ENCODE assay signal across 22 cellular contexts in the genomic region with DNA sequence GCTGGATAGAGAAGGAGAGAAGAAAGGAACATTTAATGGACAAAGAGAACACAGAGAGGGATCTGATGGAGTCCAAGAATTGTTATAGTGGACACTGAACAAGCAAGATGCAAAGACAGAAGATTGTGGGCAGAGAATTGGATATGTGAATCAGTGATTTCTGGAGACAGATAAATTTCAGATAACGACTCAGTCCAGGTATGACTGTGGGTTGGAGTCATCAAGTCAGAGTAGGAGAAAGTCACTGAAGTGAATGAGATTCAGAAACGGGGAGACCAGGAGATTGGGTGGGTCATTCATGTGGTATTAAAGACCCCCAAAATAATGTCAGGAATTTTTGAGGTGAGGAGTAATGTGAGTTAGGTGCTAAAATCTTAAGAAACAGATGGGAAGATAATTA. TPM values are rescaled to one million over a fixed set of nuclear protein-coding genes. Genes with fewer than 3 reads are reported as not detected.
"Had no signal": no experiment of that assay in that cellular context is flagged by ENCODE, and none has a peak within 500 bp of the region (broad histone marks: within the 10 kb centered on the region; RNA-seq: fewer than 3 reads in every experiment).

No MANE protein-coding gene starts in this region.

- H3K9me3 ChIP-seq: breast epithelium, colonic mucosa, heart right ventricle, prostate gland, stomach, suprapubic skin, transverse colon, uterus had no signal

- H3K27ac ChIP-seq: breast epithelium, colonic mucosa, heart right ventricle, prostate gland, stomach, suprapubic skin, transverse colon, uterus, VCaP had no signal

- H3K4me3 ChIP-seq: breast epithelium, colonic mucosa, heart right ventricle, prostate gland, stomach, suprapubic skin, transverse colon, uterus had no signal

- FAIRE-seq: keratinocyte had no signal

- DNase-seq: activated CD4-positive, alpha-beta T cell treated with anti-CD3 and anti-CD28 coated beads, Interleukin-2, amount 50 U/mL, for 1 hour; activated gamma-delta T cell treated with Interleukin-2 at 50 U/mL for 16 hours; amniotic stem cell; colonic mucosa; heart right ventricle; left colon; stimulated activated CD4-positive, alpha-beta T cell treated with anti-CD3 and anti-CD28 coated beads, Interleukin-4, amount 100 ng/mL, for 4 hours; stomach; T-cell; transverse colon; uterus had no signal

- H3K27me3 Mint-ChIP-seq: activated naive CD8-positive, alpha-beta T cell; T-cell had no signal

- H3K36me3 ChIP-seq: breast epithelium, colonic mucosa, heart right ventricle, prostate gland, stomach, suprapubic skin, transverse colon, uterus had no signal

- H3K4me1 ChIP-seq: breast epithelium, colonic mucosa, prostate gland, stomach, transverse colon, uterus had no signal

- H3K27ac Mint-ChIP-seq: activated naive CD8-positive, alpha-beta T cell; nephron; T-cell; T-helper 2 cell treated with Interferon-gamma antibody and Interleukin-4, amounts not matched to agents 5 μg/mL and 100 μg/mL, for 36 hours had no signal

- H3K36me3 Mint-ChIP-seq: activated naive CD8-positive, alpha-beta T cell; T-cell had no signal

- H3K4me3 Mint-ChIP-seq: activated naive CD8-positive, alpha-beta T cell; nephron; T-cell; T-helper 2 cell treated with Interferon-gamma antibody and Interleukin-4, amounts not matched to agents 5 μg/mL and 100 μg/mL, for 36 hours had no signal

- H3K9me3 Mint-ChIP-seq: nephron; T-cell; T-helper 2 cell treated with Interferon-gamma antibody and Interleukin-4, amounts not matched to agents 5 μg/mL and 100 μg/mL, for 36 hours had no signal

- ATAC-seq: heart right ventricle, left colon, T-cell had no signal

- H3K27me3 ChIP-seq: breast epithelium, colonic mucosa, stomach, suprapubic skin, uterus had no signal

- H3K4me1 Mint-ChIP-seq: nephron had no signal

RNA-seq across cellular contexts. Expression of gene ASB4, which starts 23.0 kb away (rescaled TPM):
- total RNA-seq: activated CD8-positive, alpha-beta memory T cell treated with anti-CD3 and anti-CD28 coated beads for 36 hours; fibroblast of villous mesenchyme; osteocyte; transverse colon had no signal
- polyA plus RNA-seq: keratinocyte had no signal
